In genomic region chr12:6957741-6958608, GRCh38 we compare ENCODE assay signal across 10 cellular contexts. TPM values are rescaled to one million over a fixed set of nuclear protein-coding genes. Genes with fewer than 3 reads are reported as not detected.
DNase-seq lines count a peak whose midpoint lies in the region; ATAC-seq, FAIRE-seq and TF ChIP-seq lines count a peak whose summit lies in the region.
"Had no signal": no experiment of that assay in that cellular context is flagged by ENCODE, and none has a peak within 500 bp of the region (broad histone marks: within the 10 kb centered on the region; RNA-seq: fewer than 3 reads in every experiment).

No MANE protein-coding gene starts in this region.

- no peak for TF ChIP-seq RAD21 in H1 (IDR thresholded peaks at IDR 0.05 in 1 of 2, conservative IDR thresholded peaks at IDR 0.05 in 1 of 2; ENCODE audit: low read depth in 2 of 2, low read length in 2 of 2)

- no peak overlapping the region for H3K9ac ChIP-seq in H1 (replicated peaks in 1 of 4; ENCODE audit: extremely low read depth in 1 of 4, low read depth in 3 of 4, low read length in 3 of 4)

- no peak overlapping the region for H4K91ac ChIP-seq in H1 (replicated peaks; ENCODE audit: insufficient read length, low read length)

- peak overlapping the region; percentile 99 for H3K27ac Mint-ChIP-seq in activated CD4-positive, alpha-beta T cell treated with anti-CD3 and anti-CD28 coated beads for 36 hours
- H3K27ac Mint-ChIP-seq in progenitor cell of endocrine pancreas = no peak overlapping the region

- H2BK120ac ChIP-seq in H1 (replicated peaks; ENCODE audit: low read depth, low read length) = no peak overlapping the region

- H3K27ac ChIP-seq in Peyer's patch = peak overlapping the region; percentile 64 to 100 (median 77)
- H3K27ac ChIP-seq in H1 (ENCODE audit: low read depth, low read length) = no peak overlapping the region
- peak overlapping the region; percentile 61 to 99 (median 96) for H3K27ac ChIP-seq in spleen

- H3K4me1 ChIP-seq in Peyer's patch = peaks cover 9 to 77% (median 65%) of the 10 kb centered on the region in 4 donors
- H3K4me1 ChIP-seq in H1 (replicated peaks in 1 of 4; ENCODE audit: control insufficient read depth in 3 of 4, insufficient read depth in 4 of 4, low read length in 3 of 4) = peaks cover 3 to 26% (median 22%) of the 10 kb centered on the region in 4 experiments
- peaks cover 86 to 100% (median 100%) of the 10 kb centered on the region in 6 donors for H3K4me1 ChIP-seq in spleen

- 88% methylated on average over 28 of the region's 28 CpGs; no CpG with 5 or more reads in 1 of the 2 experiments for WGBS in H1 (ENCODE audit: extremely low coverage in 1 of 2, insufficient coverage in 1 of 2, insufficient read length in 1 of 2, insufficient replicate concordance in 2 of 2, low coverage in 1 of 2, low lambda C conversion rate in 2 of 2, missing lambda C conversion rate in 1 of 2), 2 experiments
- 70 to 77% (median 73%) methylated on average over 26 to 28 of the region's 28 CpGs for WGBS in spleen, 5 donors

- H2BK20ac ChIP-seq in H1 (ENCODE audit: low read length) = no peak overlapping the region

- H3K4ac ChIP-seq in H1 (replicated peaks; ENCODE audit: insufficient read length, low read depth, low read length) = no peak overlapping the region

- H3K79me1 ChIP-seq in H1 (ENCODE audit: low read depth, low read length) = no peaks in the 10 kb centered on the region

- no peak overlapping the region for H3K14ac ChIP-seq in H1 (ENCODE audit: insufficient read length)

- peaks cover 7% of the 10 kb centered on the region; the same call in 1 of the 2 replicates for H3K23me2 ChIP-seq in H1 (ENCODE audit: low read depth, low read length)

- H3K56ac ChIP-seq in H1 (replicated peaks; ENCODE audit: insufficient read length, low read depth, low read length) = no peak overlapping the region

- no peak overlapping the region for H3K18ac ChIP-seq in H1 (ENCODE audit: extremely low read depth, low read length)

- no peaks in the 10 kb centered on the region for H3K27me3 Mint-ChIP-seq in activated CD4-positive, alpha-beta T cell treated with anti-CD3 and anti-CD28 coated beads for 36 hours
- no peaks in the 10 kb centered on the region for H3K27me3 Mint-ChIP-seq in progenitor cell of endocrine pancreas

- H3K36me3 Mint-ChIP-seq in activated CD4-positive, alpha-beta T cell treated with anti-CD3 and anti-CD28 coated beads for 36 hours (ENCODE audit: low read depth) = peaks cover 87% of the 10 kb centered on the region
- peaks cover 9% of the 10 kb centered on the region for H3K36me3 Mint-ChIP-seq in progenitor cell of endocrine pancreas (ENCODE audit: insufficient read depth)

- H3K23ac ChIP-seq in H1 (ENCODE audit: insufficient read length) = no peak overlapping the region

- no peak overlapping the region; the same call in 1 of the 2 replicates for H4K8ac ChIP-seq in H1 (ENCODE audit: extremely low read depth, insufficient read depth, low read length)

- H4K20me1 ChIP-seq in H1 (replicated peaks in 1 of 2; ENCODE audit: control insufficient read depth in 1 of 2, insufficient read depth in 2 of 2, low read length in 2 of 2) = no peaks in the 10 kb centered on the region

- ATAC-seq in activated CD4-positive, alpha-beta T cell treated with anti-CD3 and anti-CD28 coated beads for 36 hours = no peak

- no peak overlapping the region for H4K5ac ChIP-seq in H1 (ENCODE audit: insufficient read length, low read depth, low read length)

- H2BK15ac ChIP-seq in H1 (ENCODE audit: low read length) = no peak overlapping the region

- DNase-seq in activated CD4-positive, alpha-beta T cell treated with anti-CD3 and anti-CD28 coated beads for 36 hours = peak; percentile 52
- DNase-seq in activated CD4-positive, alpha-beta T cell treated with anti-CD3 and anti-CD28 coated beads, Interleukin-2, amount 50 U/mL, for 4 hours = no peak
- DNase-seq in Peyer's patch = no peak
- DNase-seq in H1 (ENCODE audit: low read depth in 1 of 2, low spot score in 2 of 2) = no peak
- peak; percentile 82 for DNase-seq in spleen
- no peak for DNase-seq in NCI-H2081 treated with DMSO at 0.1 percent for 48 hours (lab: John Stamatoyannopoulos, UW)
- no peak for DNase-seq in progenitor cell of endocrine pancreas (ENCODE audit: low spot score, unreplicated experiment)
- DNase-seq in NCI-H82 treated with DMSO at 0.1 percent for 48 hours (lab: John Stamatoyannopoulos, UW; ENCODE audit: unreplicated experiment) = no peak

- H2AK5ac ChIP-seq in H1 (ENCODE audit: low read depth, low read length) = peak overlapping the region; percentile 46; the same call in 1 of the 2 replicates

- no peaks in the 10 kb centered on the region for H3K9me3 Mint-ChIP-seq in activated CD4-positive, alpha-beta T cell treated with anti-CD3 and anti-CD28 coated beads for 36 hours (ENCODE audit: low read depth)
- H3K9me3 Mint-ChIP-seq in progenitor cell of endocrine pancreas (ENCODE audit: low read depth) = no peaks in the 10 kb centered on the region

- intact Hi-C loops in activated CD4-positive, alpha-beta T cell treated with anti-CD3 and anti-CD28 coated beads for 36 hours (cut with DNase I, micrococcal nuclease) = loop anchor here in 1 of 2 experiments (10.0 kb wide), 1 partner anchor 977 kb away; the partner anchor contains the start of gene SLC2A3
- intact Hi-C loops in spleen (cut with DNase I; ENCODE audit: low total_unique reads) = no loop called here

- H3K4me3 ChIP-seq in Peyer's patch (peak overlapping the region in 1 of 4 donors; percentile 32), H1 (ENCODE audit: extremely low read depth in 1 of 4, insufficient read depth in 2 of 4, low read depth in 3 of 4, low read length in 4 of 4) (no peak overlapping the region), spleen (peak overlapping the region in 7 of 8 donors; percentile 14 to 97 (median 29))

- POLR2A ChIA-PET in activated CD4-positive, alpha-beta T cell treated with anti-CD3 and anti-CD28 coated beads for 36 hours (lab: Charles Lee) = interaction anchor here (8.1 kb wide), 1 partner anchor 12 kb away, joined by 142 read pairs; the partner anchor contains the start of genes C12orf57 and RNU7-1
- POLR2A ChIA-PET in H1 (lab: Charles Lee; ENCODE audit: partially characterized antibody) = interaction anchor here (0.9 to 44.0 kb wide), 4 partner anchors 11 to 150 kb away, joined by 5 to 1596 read pairs (median 842); partner anchors contain the start of genes ATN1, C12orf57, EMG1 and PHB2

- H3K4me1 Mint-ChIP-seq in activated CD4-positive, alpha-beta T cell treated with anti-CD3 and anti-CD28 coated beads for 36 hours = peaks cover 88% of the 10 kb centered on the region
- H3K4me1 Mint-ChIP-seq in progenitor cell of endocrine pancreas (ENCODE audit: low read depth) = peaks cover 17% of the 10 kb centered on the region

- peak overlapping the region; percentile 77 for H3K4me3 Mint-ChIP-seq in activated CD4-positive, alpha-beta T cell treated with anti-CD3 and anti-CD28 coated beads for 36 hours
- H3K4me3 Mint-ChIP-seq in progenitor cell of endocrine pancreas (ENCODE audit: low read depth) = no peak overlapping the region

- no peak for FAIRE-seq in H1 (lab: Jason Lieb, UNC)
- FAIRE-seq: G401.6 had no signal

- CTCF ChIA-PET in activated CD4-positive, alpha-beta T cell treated with anti-CD3 and anti-CD28 coated beads for 36 hours (lab: Charles Lee) = interaction anchor here (0.5 to 9.4 kb wide), 13 partner anchors 10 to 231 kb away, joined by 3 to 237 read pairs (median 3); partner anchors contain the start of genes C12orf57, PEX5, PTPN6 and RNU7-1
- CTCF ChIA-PET in H1 (lab: Charles Lee; ENCODE audit: partially characterized antibody) = interaction anchor here (0.8 to 12.2 kb wide), 7 partner anchors 11 to 152 kb away, joined by 3 to 277 read pairs (median 4); partner anchors contain the start of genes C12orf57 and RNU7-1

- no peak overlapping the region for H2AFZ ChIP-seq in H1 (ENCODE audit: low read length)

- no peak for TF ChIP-seq CTCF in Peyer's patch (IDR thresholded peaks at IDR 0.05)
- TF ChIP-seq CTCF in H1 (IDR thresholded peaks at IDR 0.05; ENCODE audit: control extremely low read depth in 1 of 3, insufficient read depth in 1 of 3, low read depth in 1 of 3, low read length in 3 of 3) = no peak
- TF ChIP-seq CTCF in spleen (IDR thresholded peaks at IDR 0.05 in 8 of 11, conservative IDR thresholded peaks at IDR 0.05 in 3 of 11) = no peak
- TF ChIP-seq CTCF in progenitor cell of endocrine pancreas (IDR thresholded peaks at IDR 0.05; ENCODE audit: unreplicated experiment) = no peak

- no peaks in the 10 kb centered on the region for H3K27me3 ChIP-seq in Peyer's patch
- H3K27me3 ChIP-seq in H1 (replicated peaks in 1 of 4; ENCODE audit: control insufficient read depth in 3 of 4, extremely low read depth in 1 of 4, insufficient read depth in 3 of 4, low read length in 3 of 4) = no peaks in the 10 kb centered on the region
- H3K27me3 ChIP-seq in spleen (replicated peaks in 1 of 7) = no peaks in the 10 kb centered on the region

- TF ChIP-seq POLR2A in Peyer's patch (IDR thresholded peaks at IDR 0.05) (no peak), H1 (IDR thresholded peaks at IDR 0.05; ENCODE audit: control extremely low read depth in 1 of 2, low read depth in 2 of 2, low read length in 2 of 2) (no peak), spleen (IDR thresholded peaks at IDR 0.05) (no peak)

- H3K4me2 ChIP-seq in H1 (ENCODE audit: insufficient read depth in 1 of 2, low read depth in 2 of 2, low read length in 2 of 2) = no peak overlapping the region

- H2BK5ac ChIP-seq in H1 (ENCODE audit: low read depth, low read length) = no peak overlapping the region; the same call in 1 of the 2 replicates

- peaks cover 0 to 2% of the 10 kb centered on the region in 2 experiments; a peak in 1 of 4 replicates for H3K79me2 ChIP-seq in H1 (ENCODE audit: control insufficient read depth in 1 of 2, insufficient read depth in 2 of 2, low read length in 2 of 2)

- no peak for TF ChIP-seq EP300 in H1 (IDR thresholded peaks at IDR 0.05; ENCODE audit: borderline replicate concordance in 1 of 2, low read depth in 2 of 2, low read length in 2 of 2)

- H3K9me3 ChIP-seq in Peyer's patch = no peaks in the 10 kb centered on the region
- no peaks in the 10 kb centered on the region for H3K9me3 ChIP-seq in H1 (ENCODE audit: insufficient read depth in 2 of 2, low read depth in 1 of 2, low read length in 1 of 2)
- H3K9me3 ChIP-seq in spleen = no peaks in the 10 kb centered on the region

- peaks cover 0 to 17% (median 0%) of the 10 kb centered on the region in 3 donors for H3K36me3 ChIP-seq in Peyer's patch
- H3K36me3 ChIP-seq in H1 (ENCODE audit: control insufficient read depth in 2 of 4, insufficient read depth in 4 of 4, low read length in 3 of 4) = no peaks in the 10 kb centered on the region
- peaks cover 0 to 83% (median 57%) of the 10 kb centered on the region in 6 donors for H3K36me3 ChIP-seq in spleen

- H2BK12ac ChIP-seq in H1 (ENCODE audit: low read depth, low read length) = no peak overlapping the region

RNA-seq across cellular contexts. Expression of gene PTPN6, which starts 6.8 kb away (rescaled TPM):
- total RNA-seq in activated CD4-positive, alpha-beta T cell treated with anti-CD3 and anti-CD28 coated beads for 36 hours = 100 to 1,000 TPM; 335 to 483 TPM
- total RNA-seq in Peyer's patch (100 to 1,000 TPM in 1 of 4 donors, 10 to 100 TPM in 3; 41.6 to 183 (median 44.4) TPM), spleen (100 to 1,000 TPM; 314 to 431 (median 423) TPM), progenitor cell of endocrine pancreas (65.4 and 70.2 TPM in 2 replicates)
- total RNA-seq in H1 (2021; fragmentation: NEBNext Ultra II Directional; extraction: Animal tissue kit (Norgen Biotek cat#: 25700)) = 25.7 and 28.4 TPM in 2 replicates
- polyA plus RNA-seq in H1 (2011; rRNA removed) (16.3 and 22.6 TPM in 2 replicates), spleen (100 to 1,000 TPM; 398 to 713 (median 604) TPM)
- polyA plus RNA-seq in H1 (2011; cell fraction: cytosol; rRNA removed) = 21.3 TPM
- polyA plus RNA-seq in H1 (2011; cell fraction: nucleus; rRNA removed) = 32.9 TPM
- polyA plus RNA-seq in H1 (2012, experiment 1 of 2) = 34.9 to 37.3 TPM (median 36.6 TPM) in 4 replicates
- 28.9 TPM for polyA plus RNA-seq in H1 (2012, experiment 2 of 2)
- polyA plus RNA-seq in H1 (2013, experiment 1 of 2) = 23.2 TPM
- 25.8 TPM for polyA plus RNA-seq in H1 (2013, experiment 2 of 2)
- polyA minus RNA-seq in H1 (2011; rRNA and poly(A)+ RNA removed) = 12.4 and 24.5 TPM in 2 replicates
- 17.8 TPM for polyA minus RNA-seq in H1 (2011; cell fraction: cytosol; rRNA and poly(A)+ RNA removed)
- 9.1 TPM for polyA minus RNA-seq in H1 (2011; cell fraction: nucleus; rRNA and poly(A)+ RNA removed)

RNA-seq across cellular contexts. Expression of gene PHB2, which starts 12.5 kb away (rescaled TPM):
- total RNA-seq in activated CD4-positive, alpha-beta T cell treated with anti-CD3 and anti-CD28 coated beads for 36 hours = 100 to 1,000 TPM; 398 to 502 TPM
- 100 to 1,000 TPM; 162 to 219 (median 174) TPM for total RNA-seq in Peyer's patch
- 360 and 368 TPM in 2 replicates for total RNA-seq in H1 (2021; fragmentation: NEBNext Ultra II Directional; extraction: Animal tissue kit (Norgen Biotek cat#: 25700))
- polyA plus RNA-seq in H1 (2011; rRNA removed) = 579 and 626 TPM in 2 replicates
- 622 TPM for polyA plus RNA-seq in H1 (2011; cell fraction: cytosol; rRNA removed)
- 570 TPM for polyA plus RNA-seq in H1 (2011; cell fraction: nucleus; rRNA removed)
- polyA plus RNA-seq in H1 (2012, experiment 1 of 2) = 317 to 409 TPM (median 397 TPM) in 4 replicates
- polyA plus RNA-seq in H1 (2012, experiment 2 of 2) = 565 TPM
- 552 TPM for polyA plus RNA-seq in H1 (2013, experiment 1 of 2)
- 493 TPM for polyA plus RNA-seq in H1 (2013, experiment 2 of 2)
- 282 and 291 TPM in 2 replicates for polyA minus RNA-seq in H1 (2011; rRNA and poly(A)+ RNA removed)
- polyA minus RNA-seq in H1 (2011; cell fraction: cytosol; rRNA and poly(A)+ RNA removed) = 137 TPM
- polyA minus RNA-seq in H1 (2011; cell fraction: nucleus; rRNA and poly(A)+ RNA removed) = 195 TPM
- total RNA-seq in spleen = 100 to 1,000 TPM; 127 to 143 (median 133) TPM
- 100 to 1,000 TPM; 166 to 199 (median 177) TPM for polyA plus RNA-seq in spleen
- 339 and 353 TPM in 2 replicates for total RNA-seq in progenitor cell of endocrine pancreas

RNA-seq across cellular contexts. Expression of gene EMG1, which starts 12.7 kb away (rescaled TPM):
- 100 to 1,000 TPM in 1 of 2 experiments, 10 to 100 TPM in 1; 85.0 to 106 TPM for total RNA-seq in activated CD4-positive, alpha-beta T cell treated with anti-CD3 and anti-CD28 coated beads for 36 hours
- total RNA-seq in Peyer's patch = 10 to 100 TPM in 3 of 4 donors, 1 to 10 TPM in 1; 9.1 to 24.8 (median 18.3) TPM
- total RNA-seq in H1 (2021; fragmentation: NEBNext Ultra II Directional; extraction: Animal tissue kit (Norgen Biotek cat#: 25700)) = 82.9 and 84.2 TPM in 2 replicates
- 54.3 and 64.3 TPM in 2 replicates for polyA plus RNA-seq in H1 (2011; rRNA removed)
- 83.3 TPM for polyA plus RNA-seq in H1 (2011; cell fraction: cytosol; rRNA removed)
- polyA plus RNA-seq in H1 (2011; cell fraction: nucleus; rRNA removed) = 37.2 TPM
- 78.1 to 120 TPM (median 97.6 TPM) in 4 replicates for polyA plus RNA-seq in H1 (2012, experiment 1 of 2)
- polyA plus RNA-seq in H1 (2012, experiment 2 of 2) = 39.8 TPM
- 66.1 TPM for polyA plus RNA-seq in H1 (2013, experiment 1 of 2)
- 65.0 TPM for polyA plus RNA-seq in H1 (2013, experiment 2 of 2)
- polyA minus RNA-seq in H1 (2011; rRNA and poly(A)+ RNA removed) = 30.4 and 39.9 TPM in 2 replicates
- polyA minus RNA-seq in H1 (2011; cell fraction: cytosol; rRNA and poly(A)+ RNA removed) = 23.6 TPM
- 32.0 TPM for polyA minus RNA-seq in H1 (2011; cell fraction: nucleus; rRNA and poly(A)+ RNA removed)
- total RNA-seq in spleen = 10 to 100 TPM; 19.9 to 56.3 (median 44.0) TPM
- 10 to 100 TPM; 23.6 to 38.3 (median 37.1) TPM for polyA plus RNA-seq in spleen
- 67.9 and 73.1 TPM in 2 replicates for total RNA-seq in progenitor cell of endocrine pancreas

RNA-seq across cellular contexts. Expression of gene C12orf57, which starts 14.2 kb away (rescaled TPM):
- total RNA-seq in activated CD4-positive, alpha-beta T cell treated with anti-CD3 and anti-CD28 coated beads for 36 hours = 100 to 1,000 TPM; 189 to 208 TPM
- total RNA-seq in Peyer's patch (100 to 1,000 TPM; 146 to 339 (median 156) TPM), spleen (100 to 1,000 TPM in 6 of 7 donors, 10 to 100 TPM in 1; 79.2 to 364 (median 116) TPM), progenitor cell of endocrine pancreas (268 and 277 TPM in 2 replicates)
- total RNA-seq in H1 (2021; fragmentation: NEBNext Ultra II Directional; extraction: Animal tissue kit (Norgen Biotek cat#: 25700)) = 174 and 185 TPM in 2 replicates
- polyA plus RNA-seq in H1 (2011; rRNA removed) (993 and 1,124 TPM in 2 replicates), spleen (100 to 1,000 TPM; 181 to 323 (median 242) TPM)
- 811 TPM for polyA plus RNA-seq in H1 (2011; cell fraction: cytosol; rRNA removed)
- 653 TPM for polyA plus RNA-seq in H1 (2011; cell fraction: nucleus; rRNA removed)
- 167 to 390 TPM (median 374 TPM) in 4 replicates for polyA plus RNA-seq in H1 (2012, experiment 1 of 2)
- polyA plus RNA-seq in H1 (2012, experiment 2 of 2) = 596 TPM
- 206 TPM for polyA plus RNA-seq in H1 (2013, experiment 1 of 2)
- polyA plus RNA-seq in H1 (2013, experiment 2 of 2) = 192 TPM
- polyA minus RNA-seq in H1 (2011; rRNA and poly(A)+ RNA removed) = 66.6 and 106 TPM in 2 replicates
- 76.3 TPM for polyA minus RNA-seq in H1 (2011; cell fraction: cytosol; rRNA and poly(A)+ RNA removed)
- polyA minus RNA-seq in H1 (2011; cell fraction: nucleus; rRNA and poly(A)+ RNA removed) = 112 TPM
- total RNA-seq: A172 had no signal

RNA-seq across cellular contexts. Expression of gene RNU7-1, which starts 14.4 kb away (rescaled TPM):
- total RNA-seq in activated CD4-positive, alpha-beta T cell treated with anti-CD3 and anti-CD28 coated beads for 36 hours = not detected
- not detected for total RNA-seq in Peyer's patch
- not detected in 2 replicates for total RNA-seq in H1 (2021; fragmentation: NEBNext Ultra II Directional; extraction: Animal tissue kit (Norgen Biotek cat#: 25700))
- not detected in 2 replicates for polyA plus RNA-seq in H1 (2011; rRNA removed)
- polyA plus RNA-seq in H1 (2011; cell fraction: cytosol; rRNA removed) = not detected
- polyA plus RNA-seq in H1 (2011; cell fraction: nucleus; rRNA removed) = not detected
- not detected in 4 replicates for polyA plus RNA-seq in H1 (2012, experiment 1 of 2)
- polyA plus RNA-seq in H1 (2012, experiment 2 of 2) = not detected
- not detected for polyA plus RNA-seq in H1 (2013, experiment 1 of 2)
- polyA plus RNA-seq in H1 (2013, experiment 2 of 2) = not detected
- polyA minus RNA-seq in H1 (2011; rRNA and poly(A)+ RNA removed) = not detected in 2 replicates
- not detected for polyA minus RNA-seq in H1 (2011; cell fraction: cytosol; rRNA and poly(A)+ RNA removed)
- not detected for polyA minus RNA-seq in H1 (2011; cell fraction: nucleus; rRNA and poly(A)+ RNA removed)
- not detected for total RNA-seq in spleen
- polyA plus RNA-seq in spleen = not detected
- not detected in 2 replicates for total RNA-seq in progenitor cell of endocrine pancreas
- total RNA-seq: A172 had no signal

Comparison
In these comparisons a context has a peak if more than half of its experiments do, and no peak if none do; other contexts are left out.
1. DNase-seq: peak in activated CD4-positive, alpha-beta T cell treated with anti-CD3 and anti-CD28 coated beads for 36 hours (single experiment) and spleen (single experiment); none in activated CD4-positive, alpha-beta T cell treated with anti-CD3 and anti-CD28 coated beads, Interleukin-2, amount 50 U/mL, for 4 hours (0 of 2), Peyer's patch (0 of 3), H1 (0 of 2), NCI-H2081 treated with DMSO at 0.1 percent for 48 hours (single experiment), progenitor cell of endocrine pancreas (single experiment) and NCI-H82 treated with DMSO at 0.1 percent for 48 hours (single experiment).
2. H3K4me3 ChIP-seq: peak in spleen (7 of 8); none in H1 (0 of 4).